In genomic region chr4:141415651-141416050, GRCh38 we compare ENCODE assay signal across 23 cellular contexts.
"Had no signal": no experiment of that assay in that cellular context is flagged by ENCODE, and none has a peak within 500 bp of the region (broad histone marks: within the 10 kb centered on the region; RNA-seq: fewer than 3 reads in every experiment).

No MANE protein-coding gene starts in this region.

- H3K4me3 ChIP-seq: colonic mucosa, coronary artery, dorsolateral prefrontal cortex, esophagus muscularis mucosa, esophagus squamous epithelium, gastrocnemius medialis, gastroesophageal sphincter, heart left ventricle, heart right ventricle had no signal

- DNase-seq: colonic mucosa; cortex of kidney; dermis blood vessel endothelial cell; dorsolateral prefrontal cortex; effector CD4-positive, alpha-beta T cell; effector CD8-positive, alpha-beta T cell; effector memory CD4-positive, alpha-beta T cell; effector memory CD8-positive, alpha-beta T cell; endodermal cell; erythroblast; esophagus squamous epithelium; foreskin keratinocyte; foreskin melanocyte; gastrocnemius medialis; glutamatergic neuron; head of caudate nucleus; heart left ventricle; heart right ventricle had no signal

- ATAC-seq: effector memory CD8-positive, alpha-beta T cell; esophagus mucosa; foreskin keratinocyte; gastrocnemius medialis; gastroesophageal sphincter; heart left ventricle had no signal

- H3K9me3 ChIP-seq: colonic mucosa, esophagus muscularis mucosa, esophagus squamous epithelium, gastrocnemius medialis, gastroesophageal sphincter had no signal

- H3K27ac ChIP-seq: coronary artery, dorsolateral prefrontal cortex, epithelial cell of prostate, esophagus muscularis mucosa, esophagus squamous epithelium, foreskin keratinocyte, gastrocnemius medialis, gastroesophageal sphincter had no signal

- H3K27me3 ChIP-seq: colonic mucosa, dorsolateral prefrontal cortex, esophagus muscularis mucosa, esophagus squamous epithelium, foreskin keratinocyte, gastrocnemius medialis, gastroesophageal sphincter, heart left ventricle, heart right ventricle had no signal

- H3K36me3 ChIP-seq: colonic mucosa, esophagus muscularis mucosa, esophagus squamous epithelium, gastrocnemius medialis, gastroesophageal sphincter, heart left ventricle, heart right ventricle had no signal

- H3K4me1 ChIP-seq: colonic mucosa, foreskin keratinocyte, gastrocnemius medialis had no signal
